1 cellular context compared by ENCODE assay signal in the genomic region with DNA sequence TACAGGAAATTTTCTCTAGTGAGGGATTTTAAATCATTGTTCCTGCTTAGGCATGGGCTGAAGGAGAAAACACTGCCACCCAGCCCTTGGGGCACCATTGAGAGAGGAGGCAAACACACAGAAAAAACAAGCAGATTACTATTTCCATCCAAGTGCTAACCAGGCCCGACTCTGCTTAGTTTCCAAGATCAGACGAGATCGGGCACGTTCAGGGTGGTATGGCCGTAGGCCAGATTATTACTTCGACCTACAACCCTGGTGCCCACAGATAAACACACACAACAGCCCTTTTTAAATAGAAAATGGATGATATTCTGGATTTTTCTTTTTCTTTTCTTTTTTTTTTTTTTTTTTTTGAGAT.
TF ChIP-seq lines count a peak whose summit lies in the region.

No MANE protein-coding gene starts in this region.

TF ChIP-seq in GM23338, 12 proteins besides CTCF, POLR2A, EP300 and RAD21 (continued from another document):
- TF ChIP-seq, protein P1, sequence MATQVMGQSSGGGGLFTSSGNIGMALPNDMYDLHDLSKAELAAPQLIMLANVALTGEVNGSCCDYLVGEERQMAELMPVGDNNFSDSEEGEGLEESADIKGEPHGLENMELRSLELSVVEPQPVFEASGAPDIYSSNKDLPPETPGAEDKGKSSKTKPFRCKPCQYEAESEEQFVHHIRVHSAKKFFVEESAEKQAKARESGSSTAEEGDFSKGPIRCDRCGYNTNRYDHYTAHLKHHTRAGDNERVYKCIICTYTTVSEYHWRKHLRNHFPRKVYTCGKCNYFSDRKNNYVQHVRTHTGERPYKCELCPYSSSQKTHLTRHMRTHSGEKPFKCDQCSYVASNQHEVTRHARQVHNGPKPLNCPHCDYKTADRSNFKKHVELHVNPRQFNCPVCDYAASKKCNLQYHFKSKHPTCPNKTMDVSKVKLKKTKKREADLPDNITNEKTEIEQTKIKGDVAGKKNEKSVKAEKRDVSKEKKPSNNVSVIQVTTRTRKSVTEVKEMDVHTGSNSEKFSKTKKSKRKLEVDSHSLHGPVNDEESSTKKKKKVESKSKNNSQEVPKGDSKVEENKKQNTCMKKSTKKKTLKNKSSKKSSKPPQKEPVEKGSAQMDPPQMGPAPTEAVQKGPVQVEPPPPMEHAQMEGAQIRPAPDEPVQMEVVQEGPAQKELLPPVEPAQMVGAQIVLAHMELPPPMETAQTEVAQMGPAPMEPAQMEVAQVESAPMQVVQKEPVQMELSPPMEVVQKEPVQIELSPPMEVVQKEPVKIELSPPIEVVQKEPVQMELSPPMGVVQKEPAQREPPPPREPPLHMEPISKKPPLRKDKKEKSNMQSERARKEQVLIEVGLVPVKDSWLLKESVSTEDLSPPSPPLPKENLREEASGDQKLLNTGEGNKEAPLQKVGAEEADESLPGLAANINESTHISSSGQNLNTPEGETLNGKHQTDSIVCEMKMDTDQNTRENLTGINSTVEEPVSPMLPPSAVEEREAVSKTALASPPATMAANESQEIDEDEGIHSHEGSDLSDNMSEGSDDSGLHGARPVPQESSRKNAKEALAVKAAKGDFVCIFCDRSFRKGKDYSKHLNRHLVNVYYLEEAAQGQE (IDR thresholded peaks at IDR 0.05; ENCODE audit: unreplicated experiment), result no peak
- TF ChIP-seq NANOG (IDR thresholded peaks at IDR 0.05; ENCODE audit: borderline replicate concordance) (no peak), JUNB (IDR thresholded peaks at IDR 0.05; ENCODE audit: unreplicated experiment) (no peak), ZNF331 (CRISPR knock-in tag; IDR thresholded peaks at IDR 0.05; ENCODE audit: low read depth) (no peak), EZH2 (IDR thresholded peaks at IDR 0.05; ENCODE audit: low read depth, unreplicated experiment) (no peak), ZNF114 (CRISPR knock-in tag; IDR thresholded peaks at IDR 0.05) (no peak), STAT1 (IDR thresholded peaks at IDR 0.05; ENCODE audit: unreplicated experiment) (no peak), CREB1 (CRISPR knock-in tag; IDR thresholded peaks at IDR 0.05; ENCODE audit: low read depth) (no peak), POLR2AphosphoS5 (IDR thresholded peaks at IDR 0.05; ENCODE audit: low read depth) (no peak)
- TF ChIP-seq, protein P2, sequence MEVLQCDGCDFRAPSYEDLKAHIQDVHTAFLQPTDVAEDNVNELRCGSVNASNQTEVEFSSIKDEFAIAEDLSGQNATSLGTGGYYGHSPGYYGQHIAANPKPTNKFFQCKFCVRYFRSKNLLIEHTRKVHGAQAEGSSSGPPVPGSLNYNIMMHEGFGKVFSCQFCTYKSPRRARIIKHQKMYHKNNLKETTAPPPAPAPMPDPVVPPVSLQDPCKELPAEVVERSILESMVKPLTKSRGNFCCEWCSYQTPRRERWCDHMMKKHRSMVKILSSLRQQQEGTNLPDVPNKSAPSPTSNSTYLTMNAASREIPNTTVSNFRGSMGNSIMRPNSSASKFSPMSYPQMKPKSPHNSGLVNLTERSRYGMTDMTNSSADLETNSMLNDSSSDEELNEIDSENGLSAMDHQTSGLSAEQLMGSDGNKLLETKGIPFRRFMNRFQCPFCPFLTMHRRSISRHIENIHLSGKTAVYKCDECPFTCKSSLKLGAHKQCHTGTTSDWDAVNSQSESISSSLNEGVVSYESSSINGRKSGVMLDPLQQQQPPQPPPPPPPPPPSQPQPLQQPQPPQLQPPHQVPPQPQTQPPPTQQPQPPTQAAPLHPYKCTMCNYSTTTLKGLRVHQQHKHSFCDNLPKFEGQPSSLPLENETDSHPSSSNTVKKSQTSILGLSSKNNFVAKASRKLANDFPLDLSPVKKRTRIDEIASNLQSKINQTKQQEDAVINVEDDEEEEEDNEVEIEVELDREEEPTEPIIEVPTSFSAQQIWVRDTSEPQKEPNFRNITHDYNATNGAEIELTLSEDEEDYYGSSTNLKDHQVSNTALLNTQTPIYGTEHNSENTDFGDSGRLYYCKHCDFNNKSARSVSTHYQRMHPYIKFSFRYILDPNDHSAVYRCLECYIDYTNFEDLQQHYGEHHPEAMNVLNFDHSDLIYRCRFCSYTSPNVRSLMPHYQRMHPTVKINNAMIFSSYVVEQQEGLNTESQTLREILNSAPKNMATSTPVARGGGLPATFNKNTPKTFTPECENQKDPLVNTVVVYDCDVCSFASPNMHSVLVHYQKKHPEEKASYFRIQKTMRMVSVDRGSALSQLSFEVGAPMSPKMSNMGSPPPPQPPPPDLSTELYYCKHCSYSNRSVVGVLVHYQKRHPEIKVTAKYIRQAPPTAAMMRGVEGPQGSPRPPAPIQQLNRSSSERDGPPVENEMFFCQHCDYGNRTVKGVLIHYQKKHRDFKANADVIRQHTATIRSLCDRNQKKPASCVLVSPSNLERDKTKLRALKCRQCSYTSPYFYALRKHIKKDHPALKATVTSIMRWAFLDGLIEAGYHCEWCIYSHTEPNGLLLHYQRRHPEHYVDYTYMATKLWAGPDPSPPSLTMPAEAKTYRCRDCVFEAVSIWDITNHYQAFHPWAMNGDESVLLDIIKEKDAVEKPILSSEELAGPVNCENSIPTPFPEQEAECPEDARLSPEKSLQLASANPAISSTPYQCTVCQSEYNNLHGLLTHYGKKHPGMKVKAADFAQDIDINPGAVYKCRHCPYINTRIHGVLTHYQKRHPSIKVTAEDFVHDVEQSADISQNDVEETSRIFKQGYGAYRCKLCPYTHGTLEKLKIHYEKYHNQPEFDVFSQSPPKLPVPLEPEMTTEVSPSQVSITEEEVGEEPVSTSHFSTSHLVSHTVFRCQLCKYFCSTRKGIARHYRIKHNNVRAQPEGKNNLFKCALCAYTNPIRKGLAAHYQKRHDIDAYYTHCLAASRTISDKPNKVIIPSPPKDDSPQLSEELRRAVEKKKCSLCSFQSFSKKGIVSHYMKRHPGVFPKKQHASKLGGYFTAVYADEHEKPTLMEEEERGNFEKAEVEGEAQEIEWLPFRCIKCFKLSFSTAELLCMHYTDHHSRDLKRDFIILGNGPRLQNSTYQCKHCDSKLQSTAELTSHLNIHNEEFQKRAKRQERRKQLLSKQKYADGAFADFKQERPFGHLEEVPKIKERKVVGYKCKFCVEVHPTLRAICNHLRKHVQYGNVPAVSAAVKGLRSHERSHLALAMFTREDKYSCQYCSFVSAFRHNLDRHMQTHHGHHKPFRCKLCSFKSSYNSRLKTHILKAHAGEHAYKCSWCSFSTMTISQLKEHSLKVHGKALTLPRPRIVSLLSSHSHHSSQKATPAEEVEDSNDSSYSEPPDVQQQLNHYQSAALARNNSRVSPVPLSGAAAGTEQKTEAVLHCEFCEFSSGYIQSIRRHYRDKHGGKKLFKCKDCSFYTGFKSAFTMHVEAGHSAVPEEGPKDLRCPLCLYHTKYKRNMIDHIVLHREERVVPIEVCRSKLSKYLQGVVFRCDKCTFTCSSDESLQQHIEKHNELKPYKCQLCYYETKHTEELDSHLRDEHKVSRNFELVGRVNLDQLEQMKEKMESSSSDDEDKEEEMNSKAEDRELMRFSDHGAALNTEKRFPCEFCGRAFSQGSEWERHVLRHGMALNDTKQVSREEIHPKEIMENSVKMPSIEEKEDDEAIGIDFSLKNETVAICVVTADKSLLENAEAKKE (CRISPR knock-in tag; IDR thresholded peaks at IDR 0.05), result no peak
